In genomic region chr7:12524794-12525386, GRCh38 we compare ENCODE assay signal across 8 cellular contexts. TPM values are rescaled to one million over a fixed set of nuclear protein-coding genes. Genes with fewer than 3 reads are reported as not detected.
A peak's percentile ranks its signal among the peaks of the same experiment; 100 is the strongest.
DNase-seq lines count a peak whose midpoint lies in the region; ATAC-seq and TF ChIP-seq lines count a peak whose summit lies in the region.

No MANE protein-coding gene starts in this region.

- H3K4me3 ChIP-seq in PC-9 (no peak overlapping the region), endodermal cell (ENCODE audit: low read length) (no peak overlapping the region), neuron (ENCODE audit: low read length) (no peak overlapping the region)

- H2AFZ ChIP-seq in PC-9 = no peak overlapping the region
- peak overlapping the region; percentile 48 for H2AFZ ChIP-seq in neuron (ENCODE audit: low read depth, low read length)

- H3K79me2 ChIP-seq in PC-9 (ENCODE audit: low read depth) = no peaks in the 10 kb centered on the region

- H3K27me3 ChIP-seq in PC-9 (ENCODE audit: insufficient read depth, low read depth) = no peaks in the 10 kb centered on the region
- H3K27me3 ChIP-seq in endodermal cell (ENCODE audit: control insufficient read depth, insufficient read depth, low read length, poor library complexity, severe bottlenecking) = no peaks in the 10 kb centered on the region
- no peaks in the 10 kb centered on the region for H3K27me3 ChIP-seq in neuron (ENCODE audit: insufficient read depth, low read length)

- POLR2A ChIA-PET in PC-9 (lab: Charles Lee; ENCODE audit: unreplicated experiment) = no interaction called here

- H3K36me3 ChIP-seq in PC-9 (ENCODE audit: low read depth) (no peaks in the 10 kb centered on the region), endodermal cell (ENCODE audit: control insufficient read depth, insufficient read depth, low read length) (no peaks in the 10 kb centered on the region), neuron (ENCODE audit: insufficient read depth, low read length) (no peaks in the 10 kb centered on the region)

- CTCF ChIA-PET in PC-9 (lab: Charles Lee) = interaction anchor here (0.7 to 2.0 kb wide), 7 partner anchors 16 to 736 kb away, joined by 3 to 18 read pairs (median 3); no protein-coding TSS in a partner anchor
- CTCF ChIA-PET in activated naive CD4-positive, alpha-beta T cell treated with anti-CD3 and anti-CD28 coated beads for 36 hours (lab: Charles Lee) = interaction anchor here (0.6 to 2.1 kb wide), 28 partner anchors 9 to 738 kb away, joined by 3 to 32 read pairs (median 4); no protein-coding TSS in a partner anchor

- no peaks in the 10 kb centered on the region for H3K9me3 Mint-ChIP-seq in endodermal cell
- H3K9me3 Mint-ChIP-seq in activated naive CD4-positive, alpha-beta T cell treated with anti-CD3 and anti-CD28 coated beads for 36 hours = no peaks in the 10 kb centered on the region

- TF ChIP-seq CTCF in PC-9 (conservative IDR thresholded peaks at IDR 0.05) (peak; percentile 85), endodermal cell (conservative IDR thresholded peaks at IDR 0.05) (peak; percentile 87)

- H3K4me1 ChIP-seq in PC-9 (replicated peaks; ENCODE audit: insufficient read depth) = no peaks in the 10 kb centered on the region
- no peaks in the 10 kb centered on the region for H3K4me1 ChIP-seq in endodermal cell (ENCODE audit: control insufficient read depth, insufficient read depth, low read length)
- H3K4me1 ChIP-seq in neuron (ENCODE audit: insufficient read depth, low read length) = no peaks in the 10 kb centered on the region

- H3K4me2 ChIP-seq in PC-9 = 0 out of 2 replicates have a peak overlapping the region, but pooled peaks have one; percentile 1

- WGBS in endodermal cell (ENCODE audit: insufficient coverage in 1 of 2, insufficient read length in 1 of 2), 2 experiments = 36 to 43% methylated on average over 2 to 5 of the region's 5 CpGs

- peaks cover under 1% of the 10 kb centered on the region for H3K4me1 Mint-ChIP-seq in endodermal cell
- no peaks in the 10 kb centered on the region for H3K4me1 Mint-ChIP-seq in activated naive CD4-positive, alpha-beta T cell treated with anti-CD3 and anti-CD28 coated beads for 36 hours (ENCODE audit: low read depth)

- H3F3A ChIP-seq in PC-9 (ENCODE audit: insufficient read depth, low read depth) = no peaks in the 10 kb centered on the region; the same call in 1 of the 2 replicates

- DNase-seq in AG20443 (ENCODE audit: low spot score) (peak; percentile 26), LHCN-M2 (ENCODE audit: low read depth) (peak; percentile 70), PC-9 (peak in 1 of 2 experiments; percentile 56), endodermal cell (no peak), HPDE6-E6E7 (ENCODE audit: extremely low spot score) (no peak)
- DNase-seq in activated naive CD4-positive, alpha-beta T cell treated with anti-CD3 and anti-CD28 coated beads for 36 hours = no peak

- BruUV-seq in PC-9 (replicated peaks; lab: Mats Ljungman, UMichigan) = no TSS peak

- H3K27ac ChIP-seq in PC-9 (no peak overlapping the region), endodermal cell (ENCODE audit: low read depth, low read length) (no peak overlapping the region)

- no peaks in the 10 kb centered on the region for H3K27me3 Mint-ChIP-seq in endodermal cell (ENCODE audit: insufficient read depth)
- H3K27me3 Mint-ChIP-seq in activated naive CD4-positive, alpha-beta T cell treated with anti-CD3 and anti-CD28 coated beads for 36 hours (ENCODE audit: low read depth) = peaks cover 21% of the 10 kb centered on the region

- no peaks in the 10 kb centered on the region for H3K9me3 ChIP-seq in PC-9 (ENCODE audit: insufficient read depth, low read depth)
- no peaks in the 10 kb centered on the region for H3K9me3 ChIP-seq in endodermal cell (ENCODE audit: control insufficient read depth, low read length)
- no peaks in the 10 kb centered on the region for H3K9me3 ChIP-seq in neuron (ENCODE audit: low read length)

- intact Hi-C loops in PC-9 (cut with micrococcal nuclease; ENCODE audit: unreplicated experiment) = loop anchor here (1.0 to 10.0 kb wide), 4 partner anchors 99 to 738 kb away; partner anchors contain the start of gene ARL4A
- intact Hi-C loops in activated naive CD4-positive, alpha-beta T cell treated with anti-CD3 and anti-CD28 coated beads for 36 hours (cut with micrococcal nuclease) = loop anchor here (1.0 to 2.0 kb wide), 4 partner anchors 99 to 738 kb away; partner anchors contain the start of gene ARL4A

- ATAC-seq in GM18858 (IDR thresholded peaks at IDR 0.05; ENCODE audit: unreplicated experiment) = peak; percentile 85

- H4K20me1 ChIP-seq in PC-9 (ENCODE audit: insufficient read depth) = no peaks in the 10 kb centered on the region

- no peak overlapping the region for H3K9ac ChIP-seq in endodermal cell (ENCODE audit: extremely low read depth, low read length, poor library complexity, severe bottlenecking)

- H3K27ac Mint-ChIP-seq in endodermal cell = no peak overlapping the region
- no peak overlapping the region for H3K27ac Mint-ChIP-seq in activated naive CD4-positive, alpha-beta T cell treated with anti-CD3 and anti-CD28 coated beads for 36 hours

- no peaks in the 10 kb centered on the region for H3K36me3 Mint-ChIP-seq in endodermal cell (ENCODE audit: low read depth)
- no peaks in the 10 kb centered on the region for H3K36me3 Mint-ChIP-seq in activated naive CD4-positive, alpha-beta T cell treated with anti-CD3 and anti-CD28 coated beads for 36 hours (ENCODE audit: low read depth)

- no peak overlapping the region for H3K4me3 Mint-ChIP-seq in endodermal cell
- H3K4me3 Mint-ChIP-seq in activated naive CD4-positive, alpha-beta T cell treated with anti-CD3 and anti-CD28 coated beads for 36 hours = no peak overlapping the region

- H3K9me2 ChIP-seq in PC-9 (ENCODE audit: insufficient read depth) = no peaks in the 10 kb centered on the region

RNA-seq across cellular contexts. Expression of gene SCIN, which starts 45.6 kb away (rescaled TPM):
- total RNA-seq in LHCN-M2 (2014; rRNA removed) (0.40 and 1.0 TPM in 2 replicates), PC-9 (2021) (0.33 and 0.92 TPM in 2 replicates), endodermal cell (under 1 TPM in 1 of 2 donors, not detected in 1; 0.15 TPM)
- 1.3 TPM for polyA plus RNA-seq in LHCN-M2 (2012)
- not detected for polyA plus RNA-seq in endodermal cell (2013, experiment 1 of 2)
- not detected for polyA plus RNA-seq in endodermal cell (2013, experiment 2 of 2)
- under 1 TPM; 0.05 to 0.36 TPM for total RNA-seq in activated naive CD4-positive, alpha-beta T cell treated with anti-CD3 and anti-CD28 coated beads for 36 hours

Comparison
In these comparisons a context has a peak if more than half of its experiments do, and no peak if none do; other contexts are left out.
1. DNase-seq: peak in AG20443 (single experiment) and LHCN-M2 (single experiment); none in endodermal cell (single experiment), activated naive CD4-positive, alpha-beta T cell treated with anti-CD3 and anti-CD28 coated beads for 36 hours (single experiment) and HPDE6-E6E7 (single experiment).